21 cellular contexts compared by ENCODE assay signal in genomic region chrY:17238406-17238805, GRCh38.
"Had no signal": no experiment of that assay in that cellular context is flagged by ENCODE, and none has a peak within 500 bp of the region (broad histone marks: within the 10 kb centered on the region; RNA-seq: fewer than 3 reads in every experiment).

No MANE protein-coding gene starts in this region.

- H3K4me1 Mint-ChIP-seq: activated naive CD8-positive, alpha-beta T cell treated with anti-CD3 and anti-CD28 coated beads, Interleukin-2, amount 10 ng/mL, durations not matched to agents 7 days and 5 days had no signal

- FAIRE-seq: frontal cortex had no signal

- H3K36me3 Mint-ChIP-seq: activated CD4-positive, alpha-beta memory T cell treated with anti-CD3 and anti-CD28 coated beads for 36 hours; activated naive CD8-positive, alpha-beta T cell treated with anti-CD3 and anti-CD28 coated beads, Interleukin-2, amount 10 ng/mL, durations not matched to agents 7 days and 5 days; natural killer cell treated with Interleukin-12 subunit alpha and Interleukin-12 subunit beta and Interleukin-15 and Interleukin-18, amount 100 ng/mL, for 72 hours had no signal

- H3K9me3 ChIP-seq: left ventricle myocardium inferior, ovary, psoas muscle, thyroid gland, upper lobe of right lung had no signal

- H3K27me3 ChIP-seq: ovary, thyroid gland, upper lobe of right lung had no signal

- H3K36me3 ChIP-seq: left ventricle myocardium inferior, ovary, thyroid gland, upper lobe of right lung had no signal

- H3K4me3 ChIP-seq: left ventricle myocardium inferior, ovary, psoas muscle, thyroid gland, upper lobe of right lung had no signal

- H3K4me3 Mint-ChIP-seq: activated CD4-positive, alpha-beta memory T cell treated with anti-CD3 and anti-CD28 coated beads for 36 hours; activated naive CD4-positive, alpha-beta T cell treated with anti-CD3 and anti-CD28 coated beads for 36 hours; activated naive CD8-positive, alpha-beta T cell treated with anti-CD3 and anti-CD28 coated beads, Interleukin-2, amount 10 ng/mL, durations not matched to agents 7 days and 5 days; natural killer cell treated with Interleukin-12 subunit alpha and Interleukin-12 subunit beta and Interleukin-15 and Interleukin-18, amount 100 ng/mL, for 72 hours had no signal

- H3K27ac ChIP-seq: left ventricle myocardium inferior, ovary, psoas muscle, thyroid gland, upper lobe of right lung had no signal

- H3K27ac Mint-ChIP-seq: activated CD4-positive, alpha-beta memory T cell treated with anti-CD3 and anti-CD28 coated beads for 36 hours; activated naive CD4-positive, alpha-beta T cell treated with anti-CD3 and anti-CD28 coated beads for 36 hours; activated naive CD8-positive, alpha-beta T cell treated with anti-CD3 and anti-CD28 coated beads, Interleukin-2, amount 10 ng/mL, durations not matched to agents 7 days and 5 days; natural killer cell treated with Interleukin-12 subunit alpha and Interleukin-12 subunit beta and Interleukin-15 and Interleukin-18, amount 100 ng/mL, for 72 hours had no signal

- H3K4me1 ChIP-seq: left ventricle myocardium inferior, psoas muscle, thyroid gland, upper lobe of right lung had no signal

- H3K27me3 Mint-ChIP-seq: activated CD4-positive, alpha-beta memory T cell treated with anti-CD3 and anti-CD28 coated beads for 36 hours; activated naive CD8-positive, alpha-beta T cell treated with anti-CD3 and anti-CD28 coated beads, Interleukin-2, amount 10 ng/mL, durations not matched to agents 7 days and 5 days; natural killer cell treated with Interleukin-12 subunit alpha and Interleukin-12 subunit beta and Interleukin-15 and Interleukin-18, amount 100 ng/mL, for 72 hours had no signal

- H3K9me3 Mint-ChIP-seq: natural killer cell treated with Interleukin-12 subunit alpha and Interleukin-12 subunit beta and Interleukin-15 and Interleukin-18, amount 100 ng/mL, for 72 hours had no signal

- DNase-seq: activated CD4-positive, alpha-beta memory T cell treated with anti-CD3 and anti-CD28 coated beads for 36 hours; activated CD4-positive, alpha-beta T cell treated with anti-CD3 and anti-CD28 coated beads for 48 hours; activated effector memory CD4-positive, alpha-beta T cell treated with Interleukin-2 at 50 U/mL for 16 hours; activated naive CD4-positive, alpha-beta T cell treated with anti-CD3 and anti-CD28 coated beads for 36 hours; activated naive CD8-positive, alpha-beta T cell treated with anti-CD3 and anti-CD28 coated beads, Interleukin-2, amount 10 ng/mL, durations not matched to agents 7 days and 5 days; activated T-cell treated with anti-CD3 and anti-CD28 coated beads, Interleukin-2, amount 50 U/mL, for 48 hours; amniotic stem cell; cerebellar nuclear complex; hypothalamus; left ventricle myocardium inferior; ovary; psoas muscle; right cardiac atrium; stimulated activated CD4-positive, alpha-beta T cell treated with anti-CD3 and anti-CD28 coated beads, Interleukin-12 subunit alpha, Interleukin-12 subunit beta, amount 100 ng/mL, for 4 hours; stimulated activated CD4-positive, alpha-beta T cell treated with anti-CD3 and anti-CD28 coated beads, Interleukin-4, amount 100 ng/mL, for 4 hours; stimulated activated naive CD8-positive, alpha-beta T cell treated with anti-CD3 and anti-CD28 coated beads, Interleukin-15, Interleukin-2, amounts not matched to agents 100 U/mL and 50 U/mL, for 24 hours; T-helper 9 cell; thyroid gland; upper lobe of right lung had no signal
